In the genomic region with DNA sequence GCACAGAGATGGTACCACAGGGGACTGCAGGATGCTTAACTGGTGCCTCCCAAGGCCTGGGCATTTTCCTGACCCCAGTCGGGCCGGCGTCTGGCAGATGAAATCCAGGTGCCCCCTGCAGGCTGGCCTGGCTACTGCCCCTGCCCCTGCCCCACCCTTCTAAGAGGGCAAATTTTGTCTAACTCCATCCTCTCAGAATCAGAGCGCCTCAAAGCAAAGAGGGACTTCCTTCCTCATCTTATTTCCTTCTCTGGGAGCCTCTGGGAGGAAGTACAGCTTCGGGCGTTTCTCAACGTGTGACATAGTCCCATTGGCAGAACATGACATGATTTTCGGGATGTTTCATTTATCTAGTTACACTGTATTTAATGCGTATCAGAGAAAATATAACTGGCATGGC, we compare ENCODE assay signal across 1 cellular context.
TF ChIP-seq lines count a peak whose summit lies in the region.

No MANE protein-coding gene starts in this region.

TF ChIP-seq in endothelial cell of umbilical vein, 7 proteins besides CTCF, POLR2A, EP300 and RAD21 (continued from another document):
- TF ChIP-seq JUN (IDR thresholded peaks at IDR 0.05; ENCODE audit: borderline replicate concordance, insufficient read depth, insufficient read length, low read depth) (no peak), EZH2 (IDR thresholded peaks at IDR 0.05; ENCODE audit: borderline replicate concordance, low read depth, low read length, severe bottlenecking) (no peak), FOS (IDR thresholded peaks at IDR 0.05; ENCODE audit: borderline replicate concordance, insufficient read depth, low read length) (no peak)
